Comparison of ENCODE assay signal across 2 cellular contexts in genomic region chr6:116099036-116099435, GRCh38.
TF ChIP-seq lines count a peak whose summit lies in the region.

No MANE protein-coding gene starts in this region.

TF ChIP-seq in IMR-90, 13 proteins besides CTCF, POLR2A, EP300 and RAD21:
- TF ChIP-seq CEBPB (IDR thresholded peaks at IDR 0.05; ENCODE audit: low read depth, low read length) (no peak), USF2 (IDR thresholded peaks at IDR 0.05; ENCODE audit: low read depth, low read length) (no peak), RCOR1 (IDR thresholded peaks at IDR 0.05; ENCODE audit: insufficient replicate concordance, low read length) (no peak), MAFK (IDR thresholded peaks at IDR 0.05; ENCODE audit: low read depth, low read length) (peak; percentile 76), MAZ (IDR thresholded peaks at IDR 0.05; ENCODE audit: borderline replicate concordance, low read depth, low read length) (no peak), MXI1 (IDR thresholded peaks at IDR 0.05; ENCODE audit: borderline replicate concordance, low read depth, low read length) (no peak), NFE2L2 (IDR thresholded peaks at IDR 0.05; ENCODE audit: low read depth, low read length) (no peak), RFX5 (IDR thresholded peaks at IDR 0.05; ENCODE audit: low read depth, low read length) (no peak), FOS (IDR thresholded peaks at IDR 0.05; ENCODE audit: low read depth, low read length) (no peak)

TF ChIP-seq in GM12878, 131 proteins besides CTCF, POLR2A, EP300 and RAD21:
- TF ChIP-seq IKZF2 (IDR thresholded peaks at IDR 0.05) (peak in 1 of 2 experiments; percentile 20; a peak in 1 of 4 replicates), KLF5 (IDR thresholded peaks at IDR 0.05; ENCODE audit: partially characterized antibody) (no peak), SMC3 (IDR thresholded peaks at IDR 0.05; ENCODE audit: borderline replicate concordance, low read length) (no peak), TCF7 (IDR thresholded peaks at IDR 0.05; ENCODE audit: borderline replicate concordance) (no peak)
